Comparison of ENCODE assay signal across 11 cellular contexts in genomic region chr13:63081400-63082014, GRCh38.
"Had no signal": no experiment of that assay in that cellular context is flagged by ENCODE, and none has a peak within 500 bp of the region (broad histone marks: within the 10 kb centered on the region; RNA-seq: fewer than 3 reads in every experiment).

No MANE protein-coding gene starts in this region.

- H3K4me3 ChIP-seq: GM23248, GM23338, HAP-1 had no signal

- H3K4me1 ChIP-seq: HAP-1 had no signal

- ATAC-seq: GM23338, HCT116 had no signal

- H3K9ac ChIP-seq: GM23248 had no signal

- H3K27ac ChIP-seq: GM23248 had no signal

- H3K36me3 ChIP-seq: HAP-1 had no signal

- H3K9me3 ChIP-seq: HAP-1 had no signal

- H3K4me2 ChIP-seq: GM23338 had no signal

- FAIRE-seq: H1, H54 had no signal

- DNase-seq: GM23248, GOT3, H7, H9, HCEC 1CT, HFFc6 had no signal

- H2AFZ ChIP-seq: GM23248, GM23338 had no signal
